8 cellular contexts compared by ENCODE assay signal in the genomic region with DNA sequence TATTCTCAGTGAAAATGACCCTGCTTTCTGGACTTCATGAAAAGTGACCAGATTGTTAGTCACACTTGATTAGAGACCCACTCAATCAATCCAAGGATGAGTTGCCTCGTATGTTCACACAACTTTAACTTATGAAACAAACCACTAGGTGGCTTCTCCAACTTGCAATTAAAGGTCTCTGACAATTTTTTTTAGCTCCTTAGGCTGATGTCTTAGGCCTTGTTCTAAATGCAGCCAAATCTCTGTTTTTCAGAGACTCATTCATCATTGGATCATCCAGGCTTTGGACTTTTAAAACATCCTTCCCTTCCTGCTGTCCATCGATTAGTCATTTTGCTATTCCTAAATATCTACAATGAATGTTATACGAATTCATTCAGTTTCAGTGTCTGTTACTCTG.
A peak's percentile ranks its signal among the peaks of the same experiment; 100 is the strongest.
DNase-seq lines count a peak whose midpoint lies in the region; ATAC-seq and TF ChIP-seq lines count a peak whose summit lies in the region.

No MANE protein-coding gene starts in this region.

- ATAC-seq in GM21381 (IDR thresholded peaks at IDR 0.05; ENCODE audit: unreplicated experiment) (peak; percentile 78), HG03521 (IDR thresholded peaks at IDR 0.05; ENCODE audit: unreplicated experiment) (peak; percentile 60), foreskin keratinocyte (peak; percentile 79), HG03025 (IDR thresholded peaks at IDR 0.05; ENCODE audit: low FRiP score, unreplicated experiment) (no peak)

- WGBS in suprapubic skin = 58% methylated on average over 3 of the region's 3 CpGs

- H3K36me3 ChIP-seq in suprapubic skin = no peaks in the 10 kb centered on the region

- H3K27me3 ChIP-seq in foreskin keratinocyte (no peaks in the 10 kb centered on the region), suprapubic skin (no peaks in the 10 kb centered on the region)

- peak; percentile 79 for TF ChIP-seq CTCF in foreskin keratinocyte (conservative IDR thresholded peaks at IDR 0.05)
- TF ChIP-seq CTCF in suprapubic skin (IDR thresholded peaks at IDR 0.05) = peak; percentile 2 to 31

- H3K27ac ChIP-seq in foreskin keratinocyte (no peak overlapping the region), suprapubic skin (no peak overlapping the region)

- H3K4me3 ChIP-seq in suprapubic skin = no peak overlapping the region

- TF ChIP-seq EP300 in suprapubic skin (IDR thresholded peaks at IDR 0.05) = no peak

- no peaks in the 10 kb centered on the region for H3K9me3 ChIP-seq in suprapubic skin

- DNase-seq in SIG-M5 treated with dmso at 0.1 percent for 504 hours (lab: John Stamatoyannopoulos, UW; ENCODE audit: unreplicated experiment) = peak; percentile 74
- DNase-seq in SIG-M5 (lab: John Stamatoyannopoulos, UW) = no peak
- DNase-seq in SKM-1 (lab: John Stamatoyannopoulos, UW; ENCODE audit: unreplicated experiment) = peak; percentile 2
- peak in 1 of 2 donors; percentile 55 for DNase-seq in foreskin keratinocyte
- no peak for DNase-seq in suprapubic skin (ENCODE audit: low spot score in 2 of 2)

- H3K4me1 ChIP-seq in foreskin keratinocyte = no peaks in the 10 kb centered on the region
- H3K4me1 ChIP-seq in suprapubic skin = no peaks in the 10 kb centered on the region

- TF ChIP-seq POLR2A in suprapubic skin (IDR thresholded peaks at IDR 0.05) = no peak

Comparison
In these comparisons a context has a peak if more than half of its experiments do, and no peak if none do; other contexts are left out.
1. DNase-seq: peak in SIG-M5 treated with dmso at 0.1 percent for 504 hours (single experiment) and SKM-1 (single experiment); none in SIG-M5 (single experiment) and suprapubic skin (0 of 2).